ENCODE assay signal across 8 cellular contexts in genomic region chr19:16659832-16660708, GRCh38. TPM values are rescaled to one million over a fixed set of nuclear protein-coding genes. Genes with fewer than 3 reads are reported as not detected.
DNase-seq lines count a peak whose midpoint lies in the region; ATAC-seq lines count a peak whose summit lies in the region.

SMIM7 (minus strand) TSS chr19:16660144; CDS start chr19:16660110, 34 bp downstream.

- ATAC-seq in GM19043 (IDR thresholded peaks at IDR 0.05; ENCODE audit: low read depth, unreplicated experiment) (peak; percentile 86), HG03378 (IDR thresholded peaks at IDR 0.05; ENCODE audit: unreplicated experiment) (peak; percentile 70)

- DNase-seq in AML-193 (lab: John Stamatoyannopoulos, UW) = peak; percentile 93 to 94
- peak; percentile 96 for DNase-seq in NCI-H460 (ENCODE audit: extremely low read depth, low read depth)
- DNase-seq in activated CD4-positive, CD25-positive, alpha-beta regulatory T cell treated with anti-CD3 and anti-CD28 coated beads, Interleukin-2, amount 50 U/mL, for 72 hours = peak; percentile 97
- peak; percentile 92 to 97 for DNase-seq in cerebellar nuclear complex (lab: John Stamatoyannopoulos, UW)
- peak; percentile 99 for DNase-seq in islet precursor cell
- peak; percentile 94 to 98 (median 98) for DNase-seq in stimulated activated CD4-positive, alpha-beta T cell treated with anti-CD3 and anti-CD28 coated beads, Interleukin-12 subunit alpha, Interleukin-12 subunit beta, amount 100 ng/mL, for 48 hours (ENCODE audit: low read depth in 2 of 3, low spot score in 1 of 3)

RNA-seq across cellular contexts. Expression of gene SMIM7, which starts in this region (rescaled TPM):
- 96.1 and 96.5 TPM in 2 replicates for total RNA-seq in NCI-H460 (2014; rRNA removed; shearing (Covaris generic))
- 60.0 and 88.2 TPM in 2 replicates for polyA plus RNA-seq in NCI-H460 (2014; cell fraction: nucleus; rRNA removed)

Comparison
In these comparisons a context has a peak if more than half of its experiments do, and no peak if none do; other contexts are left out.
1. Peak in every context shown above with its lines: DNase-seq and ATAC-seq.